Comparison of ENCODE assay signal across 34 cellular contexts in genomic region chr14:22394616-22395015, GRCh38.
"Had no signal": no experiment of that assay in that cellular context is flagged by ENCODE, and none has a peak within 500 bp of the region (broad histone marks: within the 10 kb centered on the region; RNA-seq: fewer than 3 reads in every experiment).

No MANE protein-coding gene starts in this region.

- H3K27me3 ChIP-seq: cardiac muscle cell, MG63, Peyer's patch had no signal

- H3K36me3 ChIP-seq: cardiac muscle cell, MG63, Peyer's patch, WERI-Rb-1 had no signal

- DNase-seq: activated CD4-positive, alpha-beta memory T cell treated with anti-CD3 and anti-CD28 coated beads, Interleukin-2, amount 10 ng/mL, durations not matched to agents 7 days and 5 days; activated CD4-positive, alpha-beta T cell treated with anti-CD3 and anti-CD28 coated beads for 1 hour; activated CD4-positive, alpha-beta T cell treated with anti-CD3 and anti-CD28 coated beads for 48 hours; activated CD4-positive, CD25-positive, alpha-beta regulatory T cell; activated CD8-positive, alpha-beta memory T cell treated with anti-CD3 and anti-CD28 coated beads for 24 hours; activated effector memory CD4-positive, alpha-beta T cell treated with anti-CD3 and anti-CD28 coated beads, Interleukin-2, amount 50 U/mL, for 16 hours; activated naive CD4-positive, alpha-beta T cell; activated naive CD4-positive, alpha-beta T cell treated with anti-CD3 and anti-CD28 coated beads, Interleukin-2, amount 50 U/mL, for 16 hours; activated naive CD8-positive, alpha-beta T cell treated with anti-CD3 and anti-CD28 coated beads for 36 hours; activated T-cell treated with anti-CD3 and anti-CD28 coated beads, Interleukin-2, amount 50 U/mL, for 1 hour; activated T-cell treated with anti-CD3 and anti-CD28 coated beads, Interleukin-2, amount 50 U/mL, for 72 hours; amniotic stem cell; aorta; Kasumi-1; KG1; MG63; MV-4-11; NCI-H1092; NCI-H1436 treated with DMSO at 0.1 percent for 48 hours; NCI-H1694 treated with DMSO at 0.1 percent for 48 hours; NCI-H2029; NCI-H345; NCI-H524 treated with DMSO at 0.1 percent for 48 hours; PC-3; Peyer's patch; RPMI8226; SHP77 treated with DMSO at 0.1 percent for 48 hours; SW 1271; T-helper 1 cell; T-helper 2 cell; T1000; WERI-Rb-1 had no signal

- H3K4me1 ChIP-seq: Peyer's patch had no signal

- ATAC-seq: activated T-cell treated with anti-CD3 and anti-CD28 coated beads, Interleukin-2, amount 50 U/mL, for 72 hours; activated T-helper 17 cell treated with anti-CD3 and anti-CD28 coated beads, Interleukin-2, amount 50 U/mL, for 72 hours; PC-3 had no signal

- H3K9me3 ChIP-seq: MG63, Peyer's patch had no signal

- H3K4me3 ChIP-seq: cardiac muscle cell, MG63, Peyer's patch had no signal

- H3K27ac ChIP-seq: cardiac muscle cell, Peyer's patch, WERI-Rb-1 had no signal
